In genomic region chr11:26443617-26444016, GRCh38 we compare ENCODE assay signal across 8 cellular contexts.
"Had no signal": no experiment of that assay in that cellular context is flagged by ENCODE, and none has a peak within 500 bp of the region (broad histone marks: within the 10 kb centered on the region; RNA-seq: fewer than 3 reads in every experiment).

No MANE protein-coding gene starts in this region.

- H3K4me3 ChIP-seq: GM23248 had no signal

- DNase-seq: GM23248, GOT3, H9, HCEC 1CT, Kasumi-1, KG1 had no signal

- FAIRE-seq: H54 had no signal

- H3K9ac ChIP-seq: GM23248 had no signal

- H2AFZ ChIP-seq: GM23248 had no signal

- H3K27ac ChIP-seq: GM23248, HL-60 had no signal
